Comparison of ENCODE assay signal across 34 cellular contexts in genomic region chr5:82425591-82425990, GRCh38.
DNase-seq lines count a peak whose midpoint lies in the region; ATAC-seq and TF ChIP-seq lines count a peak whose summit lies in the region.
"Had no signal": no experiment of that assay in that cellular context is flagged by ENCODE, and none has a peak within 500 bp of the region (broad histone marks: within the 10 kb centered on the region; RNA-seq: fewer than 3 reads in every experiment).

No MANE protein-coding gene starts in this region.

- no peak for TF ChIP-seq CTCF in HCT116 (IDR thresholded peaks at IDR 0.05 in 2 of 3, conservative IDR thresholded peaks at IDR 0.05 in 1 of 3; ENCODE audit: borderline replicate concordance in 1 of 3, insufficient read depth in 1 of 3, low read depth in 2 of 3, low read length in 2 of 3)
- no peak for TF ChIP-seq CTCF in RWPE1 (conservative IDR thresholded peaks at IDR 0.05; ENCODE audit: low read depth)
- no peak for TF ChIP-seq CTCF in fibroblast of lung (conservative IDR thresholded peaks at IDR 0.05 in 1 of 2, IDR thresholded peaks at IDR 0.05 in 1 of 2; ENCODE audit: low read depth in 1 of 2, low read length in 2 of 2)
- TF ChIP-seq CTCF in GM13976 (IDR thresholded peaks at IDR 0.05; ENCODE audit: borderline replicate concordance, control extremely low read depth, extremely low read depth, insufficient read depth, missing control alignments): no peak

- H3K27ac ChIP-seq in HCT116 (ENCODE audit: low read depth, low read length): no peak overlapping the region
- H3K27ac ChIP-seq in RWPE1: peak overlapping the region; percentile 49
- no peak overlapping the region for H3K27ac ChIP-seq in fibroblast of lung (ENCODE audit: insufficient read depth, low read length)
- H3K27ac ChIP-seq: colonic mucosa, epithelial cell of prostate, lower lobe of right lung, SJSA1, thyroid gland, vagina, WERI-Rb-1 had no signal

- H2AFZ ChIP-seq in HCT116 (ENCODE audit: low read depth, low read length, poor library complexity, severe bottlenecking) (no peak overlapping the region), fibroblast of lung (ENCODE audit: low read length) (no peak overlapping the region)

- H3K79me2 ChIP-seq in HCT116 (ENCODE audit: insufficient read depth, low read length): no peaks in the 10 kb centered on the region
- H3K79me2 ChIP-seq in fibroblast of lung (ENCODE audit: control insufficient read depth, insufficient read depth, low read length): no peaks in the 10 kb centered on the region

- no peaks in the 10 kb centered on the region for H3K27me3 ChIP-seq in HCT116 (ENCODE audit: insufficient read depth, low read length)
- no peaks in the 10 kb centered on the region for H3K27me3 ChIP-seq in fibroblast of lung (ENCODE audit: control insufficient read depth, insufficient read depth, low read length)
- H3K27me3 ChIP-seq: colonic mucosa, heart right ventricle, SJSA1, thyroid gland, vagina had no signal

- intact Hi-C loops in HCT116 (cut with micrococcal nuclease): no loop called here

- POLR2A ChIA-PET in HCT116 (lab: Charles Lee): no interaction called here
- POLR2A ChIA-PET in RWPE1 (lab: Yijun Ruan, JAX; ENCODE audit: low non-redundant PET): no interaction called here

- CTCF ChIA-PET in HCT116 (lab: Charles Lee): no interaction called here
- CTCF ChIA-PET in RWPE1 (lab: Yijun Ruan, JAX): no interaction called here

- no TSS peak for BruUV-seq in HCT116 (replicated peaks; lab: Mats Ljungman, UMichigan)

- H4K20me1 ChIP-seq in HCT116 (ENCODE audit: insufficient read depth): no peaks in the 10 kb centered on the region
- H4K20me1 ChIP-seq in fibroblast of lung (ENCODE audit: control insufficient read depth, extremely low read depth, insufficient read depth, low read length): no peaks in the 10 kb centered on the region

- TF ChIP-seq POLR2A in HCT116 (IDR thresholded peaks at IDR 0.05; ENCODE audit: borderline replicate concordance, extremely low read depth, insufficient read depth, insufficient read length): no peak

- no peaks in the 10 kb centered on the region for H3K36me3 ChIP-seq in HCT116 (ENCODE audit: control insufficient read depth in 1 of 2, insufficient read depth in 2 of 2, low read length in 2 of 2)
- H3K36me3 ChIP-seq in fibroblast of lung (ENCODE audit: control insufficient read depth, insufficient read depth, low read length): no peaks in the 10 kb centered on the region
- H3K36me3 ChIP-seq: colonic mucosa, heart right ventricle, lower lobe of right lung, SJSA1, thyroid gland, vagina, WERI-Rb-1 had no signal

- H3K4me3 ChIP-seq in HCT116 (replicated peaks in 1 of 2; ENCODE audit: low read depth in 1 of 2, low read length in 2 of 2) (no peak overlapping the region), fibroblast of lung (replicated peaks in 1 of 4; ENCODE audit: control extremely low read depth in 1 of 4, insufficient read depth in 1 of 4, low read depth in 3 of 4, low read length in 4 of 4) (no peak overlapping the region)
- H3K4me3 ChIP-seq: colonic mucosa, heart right ventricle, K562, lower lobe of right lung, SJSA1, thyroid gland, vagina had no signal

- no peaks in the 10 kb centered on the region for H3K9me2 ChIP-seq in HCT116 (ENCODE audit: insufficient read depth)

- ATAC-seq in HCT116: no peak
- ATAC-seq: activated T-helper 17 cell treated with anti-CD3 and anti-CD28 coated beads, Interleukin-2, amount 50 U/mL, for 72 hours; K562; natural killer cell had no signal

- H3K4me2 ChIP-seq in HCT116 (ENCODE audit: low read length) (no peak overlapping the region), fibroblast of lung (ENCODE audit: extremely low read depth, insufficient read depth, low read length) (no peak overlapping the region)

- TF ChIP-seq RAD21 in HCT116 (IDR thresholded peaks at IDR 0.05; ENCODE audit: low read depth): no peak

- no peak for DNase-seq in HCT116 (ENCODE audit: low read depth, low spot score)
- DNase-seq in RWPE1 (ENCODE audit: low spot score): no peak
- peak; percentile 22 to 60 for DNase-seq in fibroblast of lung (ENCODE audit: low read depth in 2 of 2)
- peak; percentile 32 for DNase-seq in renal cortical epithelial cell (ENCODE audit: low read depth)
- no peak for DNase-seq in occipital lobe (lab: John Stamatoyannopoulos, UW)
- no peak for DNase-seq in kidney tubule cell (ENCODE audit: low spot score)
- DNase-seq in GM13976 (ENCODE audit: low spot score): no peak
- DNase-seq in cerebellar nuclear complex (lab: John Stamatoyannopoulos, UW): no peak
- DNase-seq: activated CD4-positive, alpha-beta T cell treated with anti-CD3 and anti-CD28 coated beads for 48 hours; activated naive CD4-positive, alpha-beta T cell treated with anti-CD3 and anti-CD28 coated beads, Interleukin-2, amount 10 ng/mL, durations not matched to agents 7 days and 5 days; amniotic stem cell; CD4-positive, alpha-beta T cell; colonic mucosa; DND-41; effector CD8-positive, alpha-beta T cell; foreskin melanocyte; GOT3; heart right ventricle; HFFc6; kidney; lower lobe of right lung; natural killer cell; NCI-H1105; NCI-H2029; NCI-H69; stimulated activated CD8-positive, alpha-beta memory T cell treated with anti-CD3 and anti-CD28 coated beads, Interleukin-4, amount 100 ng/mL, for 48 hours; T1000; thyroid gland; WERI-Rb-1 had no signal

- in situ Hi-C loops in GM13976 (cut with MboI; ENCODE audit: low sequenced_read_pairs, unreplicated experiment): no loop called here

- H3K9me3 ChIP-seq in HCT116 (ENCODE audit: control insufficient read depth in 1 of 2, insufficient read depth in 1 of 2, low read depth in 1 of 2, low read length in 2 of 2) (no peaks in the 10 kb centered on the region), fibroblast of lung (ENCODE audit: control insufficient read depth, insufficient read depth, low read depth, low read length) (no peaks in the 10 kb centered on the region)
- H3K9me3 ChIP-seq: colonic mucosa, heart right ventricle, lower lobe of right lung, SJSA1, thyroid gland, vagina had no signal

- H3K9ac ChIP-seq in HCT116 (ENCODE audit: low read length) (no peak overlapping the region), fibroblast of lung (ENCODE audit: insufficient read depth, low read length) (no peak overlapping the region)

- RAD21 ChIA-PET in HCT116 (lab: Charles Lee; ENCODE audit: low non-redundant PET in 1 of 2, low total read pairs in 2 of 2, uncharacterized antibody in 2 of 2, unreplicated experiment in 2 of 2): no interaction called here

- H3K4me1 ChIP-seq in HCT116 (ENCODE audit: control insufficient read depth in 1 of 2, insufficient read depth in 2 of 2, low read length in 2 of 2) (peaks cover 0 to 43% of the 10 kb centered on the region in 2 experiments; a peak in 2 of 4 replicates), fibroblast of lung (ENCODE audit: control insufficient read depth, extremely low read depth, insufficient read depth, low read length) (peaks cover 5% of the 10 kb centered on the region)
- H3K4me1 ChIP-seq: colonic mucosa, thyroid gland, vagina had no signal

TF ChIP-seq in HCT116, 20 proteins besides CTCF, POLR2A, EP300 and RAD21:
- no peak for TF ChIP-seq ELF1 (IDR thresholded peaks at IDR 0.05; ENCODE audit: borderline replicate concordance, low read depth)
- TF ChIP-seq TCF7L2 (IDR thresholded peaks at IDR 0.05; ENCODE audit: borderline replicate concordance, extremely low read depth, insufficient read depth, insufficient read length): peak; percentile 89
- TF ChIP-seq CBX3 (IDR thresholded peaks at IDR 0.05; ENCODE audit: low read depth): no peak

Comparison
In these comparisons a context has a peak if more than half of its experiments do, and no peak if none do; other contexts are left out.
1. DNase-seq: peak in fibroblast of lung (2 of 2) and renal cortical epithelial cell (single experiment); none in HCT116 (single experiment), RWPE1 (single experiment), occipital lobe (single experiment), kidney tubule cell (single experiment), GM13976 (single experiment) and cerebellar nuclear complex (0 of 2).